Comparison of ENCODE assay signal across 1 cellular context in the genomic region with DNA sequence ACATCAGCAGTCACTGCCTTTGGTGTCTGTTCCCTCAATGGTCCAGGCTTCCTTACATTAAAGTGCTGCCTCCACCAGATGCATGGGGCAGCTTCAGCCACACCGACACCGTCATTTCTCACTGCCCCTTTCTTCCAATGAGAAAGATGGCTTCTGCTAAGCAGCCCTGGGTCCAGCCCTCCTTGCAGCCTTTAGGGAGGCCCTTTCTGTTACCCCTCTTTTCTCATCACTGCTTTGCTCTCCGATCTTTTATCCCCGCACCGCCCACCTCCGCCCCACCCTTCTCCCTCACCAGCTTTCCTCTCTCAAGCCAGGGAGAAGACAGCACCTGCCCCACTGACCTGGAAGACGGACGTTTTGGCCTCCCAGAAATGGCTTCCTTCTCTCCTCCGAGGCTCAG.
TF ChIP-seq lines count a peak whose summit lies in the region.

No MANE protein-coding gene starts in this region.

TF ChIP-seq in HCT116, 20 proteins besides CTCF, POLR2A, EP300 and RAD21 (continued from another document):
- TF ChIP-seq YY1 (IDR thresholded peaks at IDR 0.05; ENCODE audit: extremely low read depth, insufficient replicate concordance, low read depth, low read length) (no peak), SP1 (IDR thresholded peaks at IDR 0.05; ENCODE audit: low read depth) (no peak), ZFX (IDR thresholded peaks at IDR 0.05) (no peak), CEBPB (IDR thresholded peaks at IDR 0.05; ENCODE audit: low read depth) (no peak), ZNF274 (IDR thresholded peaks at IDR 0.05; ENCODE audit: low read depth, low read length) (no peak)
- TF ChIP-seq, protein P1, sequence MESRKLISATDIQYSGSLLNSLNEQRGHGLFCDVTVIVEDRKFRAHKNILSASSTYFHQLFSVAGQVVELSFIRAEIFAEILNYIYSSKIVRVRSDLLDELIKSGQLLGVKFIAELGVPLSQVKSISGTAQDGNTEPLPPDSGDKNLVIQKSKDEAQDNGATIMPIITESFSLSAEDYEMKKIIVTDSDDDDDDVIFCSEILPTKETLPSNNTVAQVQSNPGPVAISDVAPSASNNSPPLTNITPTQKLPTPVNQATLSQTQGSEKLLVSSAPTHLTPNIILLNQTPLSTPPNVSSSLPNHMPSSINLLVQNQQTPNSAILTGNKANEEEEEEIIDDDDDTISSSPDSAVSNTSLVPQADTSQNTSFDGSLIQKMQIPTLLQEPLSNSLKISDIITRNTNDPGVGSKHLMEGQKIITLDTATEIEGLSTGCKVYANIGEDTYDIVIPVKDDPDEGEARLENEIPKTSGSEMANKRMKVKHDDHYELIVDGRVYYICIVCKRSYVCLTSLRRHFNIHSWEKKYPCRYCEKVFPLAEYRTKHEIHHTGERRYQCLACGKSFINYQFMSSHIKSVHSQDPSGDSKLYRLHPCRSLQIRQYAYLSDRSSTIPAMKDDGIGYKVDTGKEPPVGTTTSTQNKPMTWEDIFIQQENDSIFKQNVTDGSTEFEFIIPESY (IDR thresholded peaks at IDR 0.05; ENCODE audit: extremely low read depth, insufficient replicate concordance, low read length), result no peak
- TF ChIP-seq, protein P2, sequence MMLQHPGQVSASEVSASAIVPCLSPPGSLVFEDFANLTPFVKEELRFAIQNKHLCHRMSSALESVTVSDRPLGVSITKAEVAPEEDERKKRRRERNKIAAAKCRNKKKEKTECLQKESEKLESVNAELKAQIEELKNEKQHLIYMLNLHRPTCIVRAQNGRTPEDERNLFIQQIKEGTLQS (IDR thresholded peaks at IDR 0.05), result no peak
- TF ChIP-seq, protein P3, sequence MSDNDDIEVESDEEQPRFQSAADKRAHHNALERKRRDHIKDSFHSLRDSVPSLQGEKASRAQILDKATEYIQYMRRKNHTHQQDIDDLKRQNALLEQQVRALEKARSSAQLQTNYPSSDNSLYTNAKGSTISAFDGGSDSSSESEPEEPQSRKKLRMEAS (IDR thresholded peaks at IDR 0.05), result no peak
